14 cellular contexts compared by ENCODE assay signal in the genomic region with DNA sequence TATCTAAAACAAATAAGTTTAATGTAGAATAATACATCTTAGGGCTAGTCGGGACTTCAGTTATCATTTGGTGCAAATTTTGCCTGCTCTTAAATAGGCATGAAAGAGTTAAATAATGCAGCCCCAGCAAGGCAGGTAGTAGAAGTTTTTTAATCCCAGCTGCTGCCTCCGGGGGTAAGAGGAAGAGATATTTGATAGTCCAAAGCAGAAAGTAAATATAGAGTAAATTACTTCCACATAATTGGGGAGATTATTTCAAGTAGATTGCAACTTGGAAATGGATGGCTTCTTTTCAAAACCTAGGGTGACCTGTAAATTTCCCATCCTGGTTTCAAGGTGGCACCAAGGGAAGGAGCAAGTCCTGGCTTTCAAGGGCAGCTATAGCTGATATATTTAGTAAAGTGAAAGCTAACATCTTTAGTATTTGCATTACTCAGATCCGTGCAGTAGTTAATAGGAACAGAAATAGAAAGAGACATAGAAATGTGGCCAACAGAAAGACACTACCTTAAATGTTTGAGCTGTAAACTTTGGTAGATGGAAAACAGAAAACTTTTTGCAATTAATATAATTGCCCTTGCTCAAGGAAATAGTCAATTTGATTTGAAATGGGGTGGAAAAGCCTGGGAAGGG.
DNase-seq lines count a peak whose midpoint lies in the region; ATAC-seq and TF ChIP-seq lines count a peak whose summit lies in the region.
"Had no signal": no experiment of that assay in that cellular context is flagged by ENCODE, and none has a peak within 500 bp of the region (broad histone marks: within the 10 kb centered on the region; RNA-seq: fewer than 3 reads in every experiment).

No MANE protein-coding gene starts in this region.

- intact Hi-C loops in PC-3 (cut with micrococcal nuclease), result no loop called here

- no peaks in the 10 kb centered on the region for H3F3A ChIP-seq in PC-3 (ENCODE audit: low read length, unreplicated experiment)

- no peak overlapping the region for H3K27ac Mint-ChIP-seq in T-cell
- H3K27ac Mint-ChIP-seq: nephron progenitor cell had no signal

- no peak overlapping the region for H3K4me2 ChIP-seq in PC-3 (ENCODE audit: low read length)

- H3K27ac ChIP-seq in PC-3 (ENCODE audit: low read length), result no peak overlapping the region

- H2AFZ ChIP-seq in PC-3 (ENCODE audit: low read length), result no peak overlapping the region

- peaks cover 4 to 5% of the 10 kb centered on the region in 2 donors for H3K27me3 Mint-ChIP-seq in T-cell

- DNase-seq in PC-3, result no peak
- no peak for DNase-seq in SIG-M5 (lab: John Stamatoyannopoulos, UW)
- DNase-seq in GM13976 (ENCODE audit: low spot score), result no peak
- no peak for DNase-seq in T-cell
- DNase-seq: Calu3; dermis blood vessel endothelial cell; foreskin melanocyte; MG63; nephron progenitor cell; stimulated activated CD8-positive, alpha-beta memory T cell treated with anti-CD3 and anti-CD28 coated beads, Interleukin-4, amount 100 ng/mL, for 48 hours had no signal

- peaks cover 9% of the 10 kb centered on the region; the same call in 1 of the 2 replicates for H3K4me1 ChIP-seq in PC-3 (ENCODE audit: insufficient read depth, low read length)

- no peaks in the 10 kb centered on the region for H3K9me3 ChIP-seq in PC-3 (ENCODE audit: low read length)
- H3K9me3 ChIP-seq: MG63 had no signal

- no peaks in the 10 kb centered on the region for H4K20me1 ChIP-seq in PC-3 (ENCODE audit: low read length)

- H3K36me3 ChIP-seq in PC-3 (ENCODE audit: low read depth, low read length), result no peaks in the 10 kb centered on the region
- H3K36me3 ChIP-seq: MG63 had no signal

- H3K9ac ChIP-seq in PC-3 (ENCODE audit: low read length), result no peak overlapping the region

- H3K36me3 Mint-ChIP-seq in T-cell, result no peaks in the 10 kb centered on the region

- CTCF ChIA-PET in PC-3 (lab: Charles Lee) (no interaction called here), T-cell (lab: Charles Lee) (no interaction called here)

- no peak overlapping the region for H3K4me3 ChIP-seq in PC-3 (ENCODE audit: low read length)
- H3K4me3 ChIP-seq: MG63, smooth muscle cell had no signal

- no peak overlapping the region for H3K4me3 Mint-ChIP-seq in T-cell
- H3K4me3 Mint-ChIP-seq: nephron progenitor cell had no signal

- no peaks in the 10 kb centered on the region for H3K9me3 Mint-ChIP-seq in T-cell

- no peaks in the 10 kb centered on the region for H3K9me2 ChIP-seq in PC-3 (replicated peaks; ENCODE audit: low read length)

- no TSS peak for BruUV-seq in PC-3 (replicated peaks; lab: Mats Ljungman, UMichigan)

- no peaks in the 10 kb centered on the region for H3K79me2 ChIP-seq in PC-3 (ENCODE audit: low read length)

- no peaks in the 10 kb centered on the region for H3K27me3 ChIP-seq in PC-3 (ENCODE audit: low read length)
- H3K27me3 ChIP-seq: MG63 had no signal

- peaks cover 0 to 4% (median 0%) of the 10 kb centered on the region in 3 donors for H3K4me1 Mint-ChIP-seq in T-cell

- in situ Hi-C loops in GM13976 (cut with MboI; ENCODE audit: low sequenced_read_pairs, unreplicated experiment), result no loop called here

- TF ChIP-seq CTCF in PC-3 (conservative IDR thresholded peaks at IDR 0.05; ENCODE audit: low read depth, low read length) (no peak), GM13976 (IDR thresholded peaks at IDR 0.05; ENCODE audit: borderline replicate concordance, control extremely low read depth, extremely low read depth, insufficient read depth, missing control alignments) (no peak)

- ATAC-seq in GM19035 (IDR thresholded peaks at IDR 0.05; ENCODE audit: unreplicated experiment) (peak; percentile 86), GM21737 (IDR thresholded peaks at IDR 0.05; ENCODE audit: unreplicated experiment) (peak; percentile 75), HG03280 (IDR thresholded peaks at IDR 0.05; ENCODE audit: unreplicated experiment) (peak; percentile 75), PC-3 (peak; percentile 48), T-cell (replicated peaks in 1 of 4) (no peak)

- POLR2A ChIA-PET in PC-3 (lab: Charles Lee; ENCODE audit: unreplicated experiment) (no interaction called here), T-cell (lab: Charles Lee) (no interaction called here)

Comparison
In these comparisons a context has a peak if more than half of its experiments do, and no peak if none do; other contexts are left out.
1. ATAC-seq: peak in GM19035 (single experiment), GM21737 (single experiment), HG03280 (single experiment) and PC-3 (single experiment); none in T-cell (0 of 4).